Comparison of ENCODE assay signal across 8 cellular contexts in genomic region chr5:179765400-179765799, GRCh38. TPM values are rescaled to one million over a fixed set of nuclear protein-coding genes. Genes with fewer than 3 reads are reported as not detected.
DNase-seq lines count a peak whose midpoint lies in the region; ATAC-seq and TF ChIP-seq lines count a peak whose summit lies in the region.

No MANE protein-coding gene starts in this region.

- H3K27me3 ChIP-seq in esophagus muscularis mucosa (no peaks in the 10 kb centered on the region), osteoblast (ENCODE audit: insufficient read depth, low read length) (no peaks in the 10 kb centered on the region)

- peak overlapping the region; percentile 78 for H3K4me2 ChIP-seq in osteoblast (ENCODE audit: insufficient read depth, low read length)

- H4K20me1 ChIP-seq in osteoblast (ENCODE audit: insufficient read depth, low read length) = peaks cover 51% of the 10 kb centered on the region

- peak overlapping the region; percentile 48 for H2AFZ ChIP-seq in osteoblast (ENCODE audit: low read length)

- TF ChIP-seq EP300 in esophagus muscularis mucosa (IDR thresholded peaks at IDR 0.05) = no peak

- H3K4me3 ChIP-seq in esophagus muscularis mucosa (no peak overlapping the region), osteoblast (ENCODE audit: insufficient read depth, low read length) (peak overlapping the region; percentile 43)

- no peak for TF ChIP-seq POLR2A in esophagus muscularis mucosa (IDR thresholded peaks at IDR 0.05; ENCODE audit: low read depth)

- 75% methylated on average over 6 of the region's 13 CpGs for WGBS in esophagus muscularis mucosa

- peaks cover 61% of the 10 kb centered on the region for H3K79me2 ChIP-seq in osteoblast (ENCODE audit: insufficient read depth, low read length)

- H3K27ac ChIP-seq in esophagus muscularis mucosa (replicated peaks in 1 of 4) = peak overlapping the region; percentile 12 to 77 (median 55)
- H3K27ac ChIP-seq in osteoblast (ENCODE audit: low read depth, low read length) = peak overlapping the region; percentile 76

- H3K4me1 ChIP-seq in esophagus muscularis mucosa (peaks cover 65 to 84% (median 76%) of the 10 kb centered on the region in 4 donors), osteoblast (ENCODE audit: insufficient read depth, low read length) (peaks cover 52% of the 10 kb centered on the region)

- intact Hi-C loops in esophagus muscularis mucosa (cut with DNase I) = loop anchor here (10.0 kb wide), 1 partner anchor 139 kb away; the partner anchor contains the start of gene TBC1D9B

- peaks cover 20 to 51% (median 43%) of the 10 kb centered on the region in 4 donors for H3K36me3 ChIP-seq in esophagus muscularis mucosa
- H3K36me3 ChIP-seq in osteoblast (ENCODE audit: insufficient read depth, low read length) = peaks cover 36% of the 10 kb centered on the region

- DNase-seq in EH (ENCODE audit: low read depth) = peak; percentile 90
- no peak for DNase-seq in esophagus muscularis mucosa (ENCODE audit: extremely low spot score)
- DNase-seq in osteoblast (ENCODE audit: insufficient read length, low spot score, missing footprints) = peak; percentile 96

- TF ChIP-seq CTCF in esophagus muscularis mucosa (IDR thresholded peaks at IDR 0.05) = no peak
- no peak for TF ChIP-seq CTCF in osteoblast (IDR thresholded peaks at IDR 0.05; ENCODE audit: extremely low read depth, low read depth, low read length)

- ATAC-seq in HG02884 (IDR thresholded peaks at IDR 0.05; ENCODE audit: unreplicated experiment) (no peak), GM18511 (IDR thresholded peaks at IDR 0.05; ENCODE audit: unreplicated experiment) (no peak), GM21825 (IDR thresholded peaks at IDR 0.05; ENCODE audit: unreplicated experiment) (no peak), HG03571 (IDR thresholded peaks at IDR 0.05; ENCODE audit: unreplicated experiment) (no peak)

- H3K9me3 ChIP-seq in esophagus muscularis mucosa = no peaks in the 10 kb centered on the region
- no peaks in the 10 kb centered on the region for H3K9me3 ChIP-seq in osteoblast (ENCODE audit: low read depth, low read length)

TF ChIP-seq in PFSK-1, 5 proteins besides CTCF, POLR2A, EP300 and RAD21:
- TF ChIP-seq FOXP2 (optimal IDR thresholded peaks at IDR 0.05; ENCODE audit: borderline replicate concordance, extremely low read depth, extremely low read length, insufficient read depth) (peak; percentile 21), SIN3A (IDR thresholded peaks at IDR 0.05; ENCODE audit: borderline replicate concordance, insufficient read depth, low read length) (no peak), TAF1 (IDR thresholded peaks at IDR 0.05; ENCODE audit: borderline replicate concordance, insufficient read depth, low read length) (no peak), REST (IDR thresholded peaks at IDR 0.05; ENCODE audit: insufficient read depth in 1 of 2, low read depth in 2 of 2, low read length in 2 of 2) (no peak), POLR2AphosphoS5 (IDR thresholded peaks at IDR 0.05; ENCODE audit: low read depth, low read length) (0 out of 2 replicates have a peak, but pooled peaks have one; percentile 20)

RNA-seq across cellular contexts. Expression of gene LTC4S, which starts 28.4 kb away (rescaled TPM):
- polyA plus RNA-seq in PFSK-1 (2012; ENCODE audit: insufficient read length, low read depth) = 1.1 TPM
- total RNA-seq in esophagus muscularis mucosa (10 to 100 TPM in 3 of 4 donors, 1 to 10 TPM in 1; 7.9 to 15.2 (median 12.8) TPM), osteoblast (1.4 and 1.5 TPM in 2 replicates)

RNA-seq across cellular contexts. Expression of gene MAML1, which starts 32.8 kb away (rescaled TPM):
- 26.7 TPM for polyA plus RNA-seq in PFSK-1 (2012; ENCODE audit: insufficient read length, low read depth)
- total RNA-seq in esophagus muscularis mucosa (10 to 100 TPM; 21.4 to 60.9 (median 36.4) TPM), osteoblast (12.4 and 14.1 TPM in 2 replicates)

RNA-seq across cellular contexts. Expression of gene MGAT4B, which starts 41.3 kb away (rescaled TPM):
- polyA plus RNA-seq in PFSK-1 (2012; ENCODE audit: insufficient read length, low read depth) = 236 TPM
- total RNA-seq in esophagus muscularis mucosa = 10 to 100 TPM; 47.1 to 70.6 (median 59.2) TPM
- 90.5 and 95.9 TPM in 2 replicates for total RNA-seq in osteoblast

RNA-seq across cellular contexts. Expression of gene SQSTM1, which starts 55.3 kb away (rescaled TPM):
- polyA plus RNA-seq in PFSK-1 (2012; ENCODE audit: insufficient read length, low read depth) = 734 TPM
- 100 to 1,000 TPM; 333 to 453 (median 392) TPM for total RNA-seq in esophagus muscularis mucosa
- 826 and 992 TPM in 2 replicates for total RNA-seq in osteoblast
